Comparison of ENCODE assay signal across 8 cellular contexts in the genomic region with DNA sequence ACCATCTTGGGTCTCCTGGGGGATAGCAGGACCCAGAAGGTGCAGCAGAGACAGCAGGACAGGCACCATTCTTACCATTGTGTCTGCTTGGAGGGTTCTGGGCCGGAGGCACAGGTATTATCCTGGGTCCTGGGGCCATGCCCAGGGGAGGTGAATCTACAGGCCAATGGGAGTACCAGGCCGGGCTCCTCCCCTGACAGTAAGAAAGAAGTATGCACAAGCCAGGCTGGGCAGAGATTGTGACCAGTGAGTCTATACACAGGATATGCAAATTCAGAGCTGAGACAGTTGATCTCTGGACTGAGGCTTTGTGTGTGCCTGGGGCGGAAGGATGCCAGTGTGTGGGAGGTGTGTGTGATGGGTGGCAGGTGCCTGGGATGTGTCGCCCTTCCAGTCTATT. TPM values are rescaled to one million over a fixed set of nuclear protein-coding genes. Genes with fewer than 3 reads are reported as not detected.
DNase-seq lines count a peak whose midpoint lies in the region; ATAC-seq, FAIRE-seq and TF ChIP-seq lines count a peak whose summit lies in the region.
"Not testable (repeated sequence)": the region's sequence is repeated elsewhere in the genome, so short reads cannot be mapped to it uniquely, and the experiment has no call there.

No MANE protein-coding gene starts in this region.

- not testable (repeated sequence) for DNase-seq in GM12892 (ENCODE audit: insufficient read length); H9; left ventricle myocardium superior; stimulated activated naive CD8-positive, alpha-beta T cell treated with anti-CD3 and anti-CD28 coated beads, Interleukin-15, Interleukin-2, amounts not matched to agents 100 U/mL and 50 U/mL, for 24 hours
- DNase-seq in NCI-H526 treated with DMSO at 0.1 percent for 48 hours (lab: John Stamatoyannopoulos, UW): peak; percentile 85
- DNase-seq in activated CD8-positive, alpha-beta memory T cell treated with anti-CD3 and anti-CD28 coated beads, Interleukin-2, amount 10 ng/mL, durations not matched to agents 7 days and 5 days: peak; percentile 42

- H3K36me3 Mint-ChIP-seq in H9 (ENCODE audit: insufficient read depth in 1 of 3, low read depth in 3 of 3); activated CD8-positive, alpha-beta memory T cell treated with anti-CD3 and anti-CD28 coated beads, Interleukin-2, amount 10 ng/mL, durations not matched to agents 7 days and 5 days: not testable (repeated sequence)

- no CpG with 5 or more reads among the region's 4 CpGs for WGBS in H9 (ENCODE audit: extremely low coverage, insufficient read length, low lambda C conversion rate)

- peak overlapping the region; percentile 21; the same call in 1 of the 2 replicates for H3K14ac ChIP-seq in H9 (ENCODE audit: insufficient read depth, low read length)

- not testable (repeated sequence) for TF ChIP-seq POLR2A in GM12892 (IDR thresholded peaks at IDR 0.05; ENCODE audit: low read depth, low read length)

- H2BK20ac ChIP-seq in H9 (ENCODE audit: low read depth, low read length, poor library complexity, severe bottlenecking): not testable (repeated sequence)

- not testable (repeated sequence) for H3K23ac ChIP-seq in H9 (ENCODE audit: insufficient read length, low read depth, low read length)

- peak overlapping the region; percentile 33 for H3K18ac ChIP-seq in H9 (ENCODE audit: insufficient read length, low read depth, low read length)

- H3K4me1 Mint-ChIP-seq in H9: peaks cover 47 to 56% of the 10 kb centered on the region in 2 experiments
- H3K4me1 Mint-ChIP-seq in activated CD8-positive, alpha-beta memory T cell treated with anti-CD3 and anti-CD28 coated beads, Interleukin-2, amount 10 ng/mL, durations not matched to agents 7 days and 5 days: peaks cover 18% of the 10 kb centered on the region

- not testable (repeated sequence) for H3K27ac ChIP-seq in H9 (ENCODE audit: insufficient read length, low read depth, low read length)

- not testable (repeated sequence) for H3T11ph ChIP-seq in H9 (ENCODE audit: low read length)

- H3K4me2 ChIP-seq in H9 (ENCODE audit: insufficient read depth, insufficient read length, low read length): not testable (repeated sequence)

- H3K4me1 ChIP-seq in H9 (ENCODE audit: insufficient read depth, low read length): peaks cover 11% of the 10 kb centered on the region; the same call in 1 of the 2 replicates

- not testable (repeated sequence) for H2BK120ac ChIP-seq in H9 (ENCODE audit: low read depth, low read length, poor library complexity, severe bottlenecking)

- H3K23me2 ChIP-seq in H9 (ENCODE audit: insufficient read length, low read depth, low read length, poor library complexity, severe bottlenecking): not testable (repeated sequence)

- not testable (repeated sequence) for H3K79me2 ChIP-seq in H9 (ENCODE audit: insufficient read depth, low read length)

- H3K9ac ChIP-seq in H9 (ENCODE audit: extremely low read depth, insufficient read length, low read length): not testable (repeated sequence)

- H3K27me3 Mint-ChIP-seq in H9 (ENCODE audit: low read depth): not testable (repeated sequence)
- H3K27me3 Mint-ChIP-seq in activated CD8-positive, alpha-beta memory T cell treated with anti-CD3 and anti-CD28 coated beads, Interleukin-2, amount 10 ng/mL, durations not matched to agents 7 days and 5 days: peaks cover 41% of the 10 kb centered on the region

- not testable (repeated sequence) for TF ChIP-seq CTCF in H9 (conservative IDR thresholded peaks at IDR 0.05)

- H2AK5ac ChIP-seq in H9 (ENCODE audit: insufficient read length, low read length): not testable (repeated sequence)

- not testable (repeated sequence) for H4K5ac ChIP-seq in H9 (ENCODE audit: insufficient read length, low read depth, low read length)

- FAIRE-seq in GM12892 (lab: Jason Lieb, UNC): peak; percentile 95

- H2AFZ ChIP-seq in H9 (ENCODE audit: low read length): not testable (repeated sequence)

- peak overlapping the region in 1 of 3 experiments; percentile 61; a peak in 1 of 7 replicates for H3K27ac Mint-ChIP-seq in H9
- not testable (repeated sequence) for H3K27ac Mint-ChIP-seq in activated CD8-positive, alpha-beta memory T cell treated with anti-CD3 and anti-CD28 coated beads, Interleukin-2, amount 10 ng/mL, durations not matched to agents 7 days and 5 days

- H3K4me3 Mint-ChIP-seq in H9: peak overlapping the region in 1 of 2 experiments; percentile 48; a peak in 2 of 5 replicates
- H3K4me3 Mint-ChIP-seq in activated CD8-positive, alpha-beta memory T cell treated with anti-CD3 and anti-CD28 coated beads, Interleukin-2, amount 10 ng/mL, durations not matched to agents 7 days and 5 days: not testable (repeated sequence)

- ATAC-seq in GM19324 (IDR thresholded peaks at IDR 0.05; ENCODE audit: low FRiP score, unreplicated experiment) (peak; percentile 56), HG03432 (IDR thresholded peaks at IDR 0.05; ENCODE audit: unreplicated experiment) (peak; percentile 88), left ventricle myocardium superior (peak; percentile 44)
- peak; percentile 69 for ATAC-seq in activated CD8-positive, alpha-beta memory T cell treated with anti-CD3 and anti-CD28 coated beads, Interleukin-2, amount 10 ng/mL, durations not matched to agents 7 days and 5 days
- ATAC-seq in stimulated activated naive CD8-positive, alpha-beta T cell treated with anti-CD3 and anti-CD28 coated beads, Interleukin-15, Interleukin-2, amounts not matched to agents 100 U/mL and 50 U/mL, for 24 hours: peak; percentile 41

- H2BK15ac ChIP-seq in H9 (ENCODE audit: low read depth, low read length): not testable (repeated sequence)

- not testable (repeated sequence) for H3K9me3 ChIP-seq in H9 (ENCODE audit: control insufficient read depth, low read depth, low read length)

- not testable (repeated sequence) for H3K56ac ChIP-seq in H9 (ENCODE audit: insufficient read length, low read depth, low read length)

- intact Hi-C loops in left ventricle myocardium superior (cut with micrococcal nuclease): loop anchor here (10.0 kb wide), 1 partner anchor 145 kb away; no protein-coding TSS in a partner anchor

- H4K8ac ChIP-seq in H9 (replicated peaks; ENCODE audit: insufficient read length, low read depth, low read length): not testable (repeated sequence)

- not testable (repeated sequence) for H3K79me1 ChIP-seq in H9 (ENCODE audit: insufficient read depth, low read depth, low read length, poor library complexity, severe bottlenecking)

- not testable (repeated sequence) for H2BK5ac ChIP-seq in H9 (ENCODE audit: insufficient read length, low read length)

- H3K9me3 Mint-ChIP-seq in H9; activated CD8-positive, alpha-beta memory T cell treated with anti-CD3 and anti-CD28 coated beads, Interleukin-2, amount 10 ng/mL, durations not matched to agents 7 days and 5 days (ENCODE audit: low read depth): not testable (repeated sequence)

- CTCF ChIA-PET in activated CD8-positive, alpha-beta memory T cell treated with anti-CD3 and anti-CD28 coated beads, Interleukin-2, amount 10 ng/mL, durations not matched to agents 7 days and 5 days (lab: Charles Lee): interaction anchor here (0.8 to 2.0 kb wide), 14 partner anchors 14 to 400 kb away, joined by 3 to 10 read pairs (median 3); a partner anchor contains a TSS

- H2BK12ac ChIP-seq in H9 (ENCODE audit: insufficient read length, low read depth, low read length): not testable (repeated sequence)

- H4K20me1 ChIP-seq in H9 (ENCODE audit: control insufficient read depth, insufficient read depth, insufficient read length): not testable (repeated sequence)

- H3K4ac ChIP-seq in H9 (ENCODE audit: low read depth, low read length): not testable (repeated sequence)

- not testable (repeated sequence) for H3K27me3 ChIP-seq in H9 (ENCODE audit: insufficient read depth, low read length)

- not testable (repeated sequence) for H4K91ac ChIP-seq in H9 (ENCODE audit: insufficient read length, low read depth, low read length)

RNA-seq across cellular contexts. Expression of a gene that starts 31.9 kb away (rescaled TPM):
- 14.9 TPM for polyA plus RNA-seq in GM12892 (2012; ENCODE audit: missing spikeins)
- total RNA-seq in H9 (2021) (19.8 and 21.3 TPM in 2 replicates), left ventricle myocardium superior (26.8 TPM)
- total RNA-seq in activated CD8-positive, alpha-beta memory T cell treated with anti-CD3 and anti-CD28 coated beads, Interleukin-2, amount 10 ng/mL, durations not matched to agents 7 days and 5 days: 1 to 10 TPM; 4.7 to 4.8 TPM

RNA-seq across cellular contexts. Expression of a gene that starts 44.8 kb away (rescaled TPM):
- polyA plus RNA-seq in GM12892 (2012; ENCODE audit: missing spikeins): 85.7 TPM
- total RNA-seq in H9 (2021): 121 and 124 TPM in 2 replicates
- total RNA-seq in activated CD8-positive, alpha-beta memory T cell treated with anti-CD3 and anti-CD28 coated beads, Interleukin-2, amount 10 ng/mL, durations not matched to agents 7 days and 5 days: 100 to 1,000 TPM in 1 of 2 experiments, 10 to 100 TPM in 1; 86.7 to 117 TPM
- 326 TPM for total RNA-seq in left ventricle myocardium superior

RNA-seq across cellular contexts. Expression of a gene that starts 52.1 kb away (rescaled TPM):
- polyA plus RNA-seq in GM12892 (2012; ENCODE audit: missing spikeins): 4.5 TPM
- total RNA-seq in H9 (2021) (9.7 and 11.4 TPM in 2 replicates), left ventricle myocardium superior (3.8 TPM)
- total RNA-seq in activated CD8-positive, alpha-beta memory T cell treated with anti-CD3 and anti-CD28 coated beads, Interleukin-2, amount 10 ng/mL, durations not matched to agents 7 days and 5 days: 10 to 100 TPM; 21.6 TPM
